ENCODE assay signal across 12 cellular contexts in genomic region chr1:108050134-108050533, GRCh38.
DNase-seq lines count a peak whose midpoint lies in the region; ATAC-seq and TF ChIP-seq lines count a peak whose summit lies in the region.
"Had no signal": no experiment of that assay in that cellular context is flagged by ENCODE, and none has a peak within 500 bp of the region (broad histone marks: within the 10 kb centered on the region; RNA-seq: fewer than 3 reads in every experiment).

No MANE protein-coding gene starts in this region.

- no peak for TF ChIP-seq POLR2A in adrenal gland (IDR thresholded peaks at IDR 0.05)

- no peaks in the 10 kb centered on the region for H3K9me3 ChIP-seq in adrenal gland (replicated peaks in 1 of 3)
- H3K9me3 ChIP-seq in upper lobe of right lung, result no peaks in the 10 kb centered on the region
- H3K9me3 ChIP-seq: SJCRH30 had no signal

- POLR2A ChIA-PET in activated naive CD8-positive, alpha-beta T cell treated with anti-CD3 and anti-CD28 coated beads, Interleukin-2, amount 10 ng/mL, durations not matched to agents 7 days and 5 days (lab: Charles Lee), result no interaction called here

- no peak overlapping the region for H3K23ac ChIP-seq in mesendoderm (ENCODE audit: low read length)

- no peak overlapping the region for H4K5ac ChIP-seq in mesendoderm (ENCODE audit: low read length)

- no peak overlapping the region for H3K4ac ChIP-seq in mesendoderm (ENCODE audit: low read depth, low read length)

- H3K4me3 Mint-ChIP-seq in activated naive CD8-positive, alpha-beta T cell treated with anti-CD3 and anti-CD28 coated beads, Interleukin-2, amount 10 ng/mL, durations not matched to agents 7 days and 5 days, result peak overlapping the region; percentile 4
- H3K4me3 Mint-ChIP-seq in activated naive CD8-positive, alpha-beta T cell treated with anti-CD3 and anti-CD28 coated beads, Interleukin-2, amount 50 U/mL, for 24 hours, result no peak overlapping the region

- no peak overlapping the region for H4K8ac ChIP-seq in mesendoderm (ENCODE audit: low read depth, low read length)

- peak overlapping the region; percentile 61 for H2BK5ac ChIP-seq in mesendoderm (ENCODE audit: low read length)

- peaks cover 26% of the 10 kb centered on the region for H3K4me1 Mint-ChIP-seq in activated naive CD8-positive, alpha-beta T cell treated with anti-CD3 and anti-CD28 coated beads, Interleukin-2, amount 10 ng/mL, durations not matched to agents 7 days and 5 days
- H3K4me1 Mint-ChIP-seq in activated naive CD8-positive, alpha-beta T cell treated with anti-CD3 and anti-CD28 coated beads, Interleukin-2, amount 50 U/mL, for 24 hours, result peaks cover 2% of the 10 kb centered on the region

- H3K79me2 ChIP-seq in mesendoderm (ENCODE audit: control insufficient read depth, insufficient read depth, low read length), result no peaks in the 10 kb centered on the region

- H3K36me3 Mint-ChIP-seq in activated naive CD8-positive, alpha-beta T cell treated with anti-CD3 and anti-CD28 coated beads, Interleukin-2, amount 10 ng/mL, durations not matched to agents 7 days and 5 days, result peaks cover 2% of the 10 kb centered on the region
- no peaks in the 10 kb centered on the region for H3K36me3 Mint-ChIP-seq in activated naive CD8-positive, alpha-beta T cell treated with anti-CD3 and anti-CD28 coated beads, Interleukin-2, amount 50 U/mL, for 24 hours (ENCODE audit: low read depth)

- peak overlapping the region in 2 of 5 donors; percentile 18 to 19 for H3K27ac ChIP-seq in adrenal gland
- H3K27ac ChIP-seq in mesendoderm (ENCODE audit: low read depth, low read length), result no peak overlapping the region
- peak overlapping the region; percentile 78 for H3K27ac ChIP-seq in upper lobe of right lung
- H3K27ac ChIP-seq: SJCRH30 had no signal

- no peaks in the 10 kb centered on the region for H3K79me1 ChIP-seq in mesendoderm (ENCODE audit: low read length)

- no peak overlapping the region for H2BK15ac ChIP-seq in mesendoderm (replicated peaks; ENCODE audit: low read depth)

- no peak overlapping the region for H3K27ac Mint-ChIP-seq in activated naive CD8-positive, alpha-beta T cell treated with anti-CD3 and anti-CD28 coated beads, Interleukin-2, amount 10 ng/mL, durations not matched to agents 7 days and 5 days
- no peak overlapping the region for H3K27ac Mint-ChIP-seq in activated naive CD8-positive, alpha-beta T cell treated with anti-CD3 and anti-CD28 coated beads, Interleukin-2, amount 50 U/mL, for 24 hours

- no peaks in the 10 kb centered on the region for H3K27me3 ChIP-seq in adrenal gland
- no peaks in the 10 kb centered on the region for H3K27me3 ChIP-seq in mesendoderm (ENCODE audit: insufficient read depth, low read length, poor library complexity)
- H3K27me3 ChIP-seq in upper lobe of right lung, result no peaks in the 10 kb centered on the region
- H3K27me3 ChIP-seq: SJCRH30 had no signal

- H3K4me2 ChIP-seq in mesendoderm (ENCODE audit: low read length), result no peak overlapping the region

- peak overlapping the region; percentile 25 for H3K18ac ChIP-seq in mesendoderm (ENCODE audit: low read length)

- H3K36me3 ChIP-seq in adrenal gland (replicated peaks in 1 of 2) (no peaks in the 10 kb centered on the region), mesendoderm (ENCODE audit: control insufficient read depth, insufficient read depth, low read length) (no peaks in the 10 kb centered on the region), upper lobe of right lung (no peaks in the 10 kb centered on the region)
- H3K36me3 ChIP-seq: SJCRH30 had no signal

- H3K4me1 ChIP-seq in adrenal gland (replicated peaks in 1 of 2), result peaks cover 0 to 10% of the 10 kb centered on the region in 2 donors
- peaks cover 32% of the 10 kb centered on the region for H3K4me1 ChIP-seq in mesendoderm (ENCODE audit: control insufficient read depth, low read depth, low read length)
- H3K4me1 ChIP-seq in upper lobe of right lung, result peaks cover 31% of the 10 kb centered on the region

- H3K27me3 Mint-ChIP-seq in activated naive CD8-positive, alpha-beta T cell treated with anti-CD3 and anti-CD28 coated beads, Interleukin-2, amount 10 ng/mL, durations not matched to agents 7 days and 5 days, result no peaks in the 10 kb centered on the region
- no peaks in the 10 kb centered on the region for H3K27me3 Mint-ChIP-seq in activated naive CD8-positive, alpha-beta T cell treated with anti-CD3 and anti-CD28 coated beads, Interleukin-2, amount 50 U/mL, for 24 hours

- intact Hi-C loops in adrenal gland (cut with DNase I), result no loop called here
- intact Hi-C loops in upper lobe of right lung (cut with DNase I), result no loop called here

- H3K9me3 Mint-ChIP-seq in activated naive CD8-positive, alpha-beta T cell treated with anti-CD3 and anti-CD28 coated beads, Interleukin-2, amount 10 ng/mL, durations not matched to agents 7 days and 5 days, result no peaks in the 10 kb centered on the region
- peaks cover 4% of the 10 kb centered on the region for H3K9me3 Mint-ChIP-seq in activated naive CD8-positive, alpha-beta T cell treated with anti-CD3 and anti-CD28 coated beads, Interleukin-2, amount 50 U/mL, for 24 hours

- peak overlapping the region; percentile 51 for H3K56ac ChIP-seq in mesendoderm (ENCODE audit: low read length)

- H2BK120ac ChIP-seq in mesendoderm (ENCODE audit: low read depth, low read length), result no peak overlapping the region

- no peak overlapping the region for H3K9ac ChIP-seq in mesendoderm (ENCODE audit: low read length)

- peak; percentile 13 for ATAC-seq in activated naive CD8-positive, alpha-beta T cell treated with anti-CD3 and anti-CD28 coated beads, Interleukin-2, amount 10 ng/mL, durations not matched to agents 7 days and 5 days (ENCODE audit: low read depth)
- no peak for ATAC-seq in activated naive CD8-positive, alpha-beta T cell treated with anti-CD3 and anti-CD28 coated beads, Interleukin-2, amount 50 U/mL, for 24 hours
- ATAC-seq in upper lobe of right lung (peak; percentile 81), GM19023 (IDR thresholded peaks at IDR 0.05; ENCODE audit: unreplicated experiment) (no peak)

- no peak for DNase-seq in activated naive CD8-positive, alpha-beta T cell treated with anti-CD3 and anti-CD28 coated beads, Interleukin-2, amount 10 ng/mL, durations not matched to agents 7 days and 5 days
- no peak for DNase-seq in activated naive CD8-positive, alpha-beta T cell treated with anti-CD3 and anti-CD28 coated beads, Interleukin-2, amount 50 U/mL, for 24 hours
- DNase-seq in adrenal gland (peak in 5 of 7 donors; percentile 26 to 63 (median 40)), mesendoderm (no peak), upper lobe of right lung (peak; percentile 66), NCI-H2227 (lab: John Stamatoyannopoulos, UW; ENCODE audit: unreplicated experiment) (no peak)
- no peak for DNase-seq in stimulated activated CD4-positive, alpha-beta T cell treated with anti-CD3 and anti-CD28 coated beads, Interleukin-2, amount 100 ng/mL, for 48 hours
- DNase-seq: amniotic stem cell; effector CD8-positive, alpha-beta T cell; IMR-90 had no signal

- H2AK5ac ChIP-seq in mesendoderm (ENCODE audit: low read length), result peak overlapping the region; percentile 18

- TF ChIP-seq CTCF in adrenal gland (IDR thresholded peaks at IDR 0.05), result no peak
- no peak for TF ChIP-seq CTCF in upper lobe of right lung (IDR thresholded peaks at IDR 0.05)

- H3K4me3 ChIP-seq in adrenal gland (no peak overlapping the region), mesendoderm (ENCODE audit: low read length) (no peak overlapping the region), upper lobe of right lung (peak overlapping the region; percentile 30)
- H3K4me3 ChIP-seq: SJCRH30 had no signal

- 55 to 69% (median 63%) methylated on average over 4 of the region's 4 CpGs for WGBS in adrenal gland, 4 donors
- whole genome bisulfite sequencing in mesendoderm (ENCODE audit: extremely low coverage, insufficient coverage, low lambda C conversion rate), result no CpG with 5 or more reads among the region's 4 CpGs

Comparison
In these comparisons a context has a peak if more than half of its experiments do, and no peak if none do; other contexts are left out.
1. ATAC-seq: peak in activated naive CD8-positive, alpha-beta T cell treated with anti-CD3 and anti-CD28 coated beads, Interleukin-2, amount 10 ng/mL, durations not matched to agents 7 days and 5 days (single experiment) and upper lobe of right lung (single experiment); none in activated naive CD8-positive, alpha-beta T cell treated with anti-CD3 and anti-CD28 coated beads, Interleukin-2, amount 50 U/mL, for 24 hours (single experiment) and GM19023 (single experiment).
2. DNase-seq: peak in adrenal gland (5 of 7) and upper lobe of right lung (single experiment); none in activated naive CD8-positive, alpha-beta T cell treated with anti-CD3 and anti-CD28 coated beads, Interleukin-2, amount 10 ng/mL, durations not matched to agents 7 days and 5 days (single experiment), activated naive CD8-positive, alpha-beta T cell treated with anti-CD3 and anti-CD28 coated beads, Interleukin-2, amount 50 U/mL, for 24 hours (single experiment), mesendoderm (single experiment), NCI-H2227 (single experiment) and stimulated activated CD4-positive, alpha-beta T cell treated with anti-CD3 and anti-CD28 coated beads, Interleukin-2, amount 100 ng/mL, for 48 hours (0 of 2).